ENCODE assay signal across 8 cellular contexts in the genomic region with DNA sequence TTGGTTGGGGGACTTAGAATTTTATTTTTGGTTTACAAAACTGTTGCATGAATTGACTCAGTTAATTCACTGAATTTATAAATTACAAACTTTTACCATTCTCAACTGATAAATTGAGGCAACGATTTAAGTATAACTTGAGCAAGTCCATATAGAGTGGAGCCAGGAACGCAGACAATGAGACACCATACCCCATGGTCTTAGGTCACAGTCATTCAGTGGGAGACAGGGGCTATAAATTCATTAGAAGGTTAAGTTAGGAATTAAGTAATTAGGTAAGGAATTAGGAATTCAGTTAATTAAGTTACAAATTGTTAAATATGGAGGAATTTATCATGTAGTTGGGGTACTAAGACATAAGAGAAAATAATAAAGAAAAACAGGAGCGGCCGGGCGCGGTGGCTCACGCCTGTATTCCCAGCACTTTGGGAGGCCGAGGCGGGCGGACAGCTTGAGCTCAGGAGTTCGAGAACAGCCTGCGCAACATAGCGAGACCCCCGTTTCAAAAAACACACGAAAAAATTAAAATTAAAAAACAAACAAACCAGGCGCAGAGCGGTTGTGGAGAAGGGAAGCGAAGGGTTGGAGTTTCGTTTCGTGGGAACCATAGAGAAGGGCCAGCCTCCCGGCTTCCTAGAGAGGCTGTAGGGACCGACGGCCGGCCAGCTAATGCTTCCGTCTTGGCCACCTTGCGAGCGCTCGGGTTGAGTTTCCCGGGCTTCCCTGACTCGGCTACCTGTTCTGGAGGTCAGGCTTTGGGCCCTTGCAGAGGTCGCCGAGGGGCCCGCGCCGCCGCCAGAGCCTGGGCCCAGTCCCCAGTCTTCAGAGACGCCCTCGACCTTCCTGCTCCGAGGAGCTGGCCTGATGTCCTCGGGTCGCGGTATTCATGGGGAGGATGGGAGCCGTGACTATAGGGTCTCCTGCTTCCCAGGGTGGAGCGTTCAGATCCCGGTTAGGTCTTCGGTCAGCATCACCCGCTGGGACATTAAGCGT. TPM values are rescaled to one million over a fixed set of nuclear protein-coding genes. Genes with fewer than 3 reads are reported as not detected.
DNase-seq lines count a peak whose midpoint lies in the region; ATAC-seq and TF ChIP-seq lines count a peak whose summit lies in the region.

ZNF619 (plus strand) TSS at position 645 of the 993 bp plus-strand sequence. CDS start 858 bp downstream, outside the sequence.

- no peak within 1 kb of the TSS for H3K27ac Mint-ChIP-seq in nephron progenitor cell

- H3K36me3 ChIP-seq in Panc1 (ENCODE audit: control insufficient read depth, insufficient read depth, low read length) (no peaks in the 10 kb centered on the region), testis (ENCODE audit: low read depth, missing control alignments) (no peaks in the 10 kb centered on the region)

- H3K4me1 Mint-ChIP-seq in nephron progenitor cell = peaks cover 15% of the 10 kb centered on the region

- BruUV-seq in Panc1 (replicated peaks; lab: Mats Ljungman, UMichigan) = no TSS peak

- H3K9me3 Mint-ChIP-seq in nephron progenitor cell = no peaks in the 10 kb centered on the region

- H3K9me3 ChIP-seq in Panc1 (ENCODE audit: control insufficient read depth, insufficient read depth, low read depth, low read length) (no peaks in the 10 kb centered on the region), testis (no peaks in the 10 kb centered on the region)

- H3K27me3 Mint-ChIP-seq in nephron progenitor cell (ENCODE audit: low read depth, poor library complexity) = peaks cover 27% of the 10 kb centered on the region

- peak; percentile 24 for DNase-seq in DMS114 treated with DMSO at 0.1 percent for 48 hours (lab: John Stamatoyannopoulos, UW; ENCODE audit: unreplicated experiment)
- peak; percentile 41 for DNase-seq in HS-5 (ENCODE audit: low read depth)
- DNase-seq in Panc1 (ENCODE audit: low read depth, low spot score) = no peak
- DNase-seq in activated gamma-delta T cell treated with Interleukin-2 at 50 U/mL for 16 hours = peak; percentile 52
- DNase-seq in fibroblast of villous mesenchyme (ENCODE audit: low read depth) = peak; percentile 80
- peak; percentile 65 for DNase-seq in nephron progenitor cell
- DNase-seq in testis = peak; percentile 74

- no peaks in the 10 kb centered on the region; the same call in 1 of the 2 replicates for H3K4me1 ChIP-seq in Panc1 (ENCODE audit: control insufficient read depth, insufficient read depth, low read length)
- H3K4me1 ChIP-seq in testis = peaks cover 6% of the 10 kb centered on the region

- H3K27me3 ChIP-seq in Panc1 (ENCODE audit: control insufficient read depth, insufficient read depth, low read length) = no peaks in the 10 kb centered on the region
- no peaks in the 10 kb centered on the region for H3K27me3 ChIP-seq in testis

- POLR2A ChIA-PET in Panc1 (lab: Charles Lee) = interaction anchor here (0.6 kb wide), 1 partner anchor 24 kb away, joined by 10 read pairs; no protein-coding TSS in a partner anchor

- WGBS in testis, 2 donors = 4 to 7% methylated on average over 39 to 48 of the region's 48 CpGs

- peak within 1 kb of the TSS; percentile 89 for H3K4me3 Mint-ChIP-seq in nephron progenitor cell

- no peak for TF ChIP-seq POLR2A in testis (IDR thresholded peaks at IDR 0.05)

- H3K36me3 Mint-ChIP-seq in nephron progenitor cell (ENCODE audit: low read depth) = peaks cover 5% of the 10 kb centered on the region

- TF ChIP-seq CTCF in Panc1 (IDR thresholded peaks at IDR 0.05) = no peak
- no peak for TF ChIP-seq CTCF in fibroblast of villous mesenchyme (IDR thresholded peaks at IDR 0.05; ENCODE audit: insufficient read depth, low read depth, low read length)
- no peak for TF ChIP-seq CTCF in nephron progenitor cell (IDR thresholded peaks at IDR 0.05)
- TF ChIP-seq CTCF in testis (IDR thresholded peaks at IDR 0.05) = no peak

- H3K27ac ChIP-seq in Panc1 (ENCODE audit: low read length) (peak within 1 kb of the TSS; percentile 83), testis (peak within 1 kb of the TSS in 1 of 2 donors; percentile 36)

- CTCF ChIA-PET in Panc1 (lab: Charles Lee) = no interaction called here

- H3K4me3 ChIP-seq in Panc1 (ENCODE audit: low read depth in 2 of 2, low read length in 2 of 2) = peak within 1 kb of the TSS; percentile 60 to 65
- H3K4me3 ChIP-seq in fibroblast of villous mesenchyme (ENCODE audit: low read depth, low read length) = peak within 1 kb of the TSS; percentile 79
- peak within 1 kb of the TSS; percentile 63 to 79 for H3K4me3 ChIP-seq in testis

- intact Hi-C loops in Panc1 (cut with micrococcal nuclease; ENCODE audit: unreplicated experiment) = no loop called here
- intact Hi-C loops in testis (cut with DNase I; ENCODE audit: low total_unique reads) = no loop called here

- ATAC-seq in GM19455 (IDR thresholded peaks at IDR 0.05; ENCODE audit: unreplicated experiment) (peak; percentile 80), Panc1 (peak; percentile 93)

- in situ Hi-C loops in Panc1 (cut with HindIII; ENCODE audit: low pct_unique_long_range_greater_than_20kb, low sequenced_read_pairs) = no loop called here

RNA-seq across cellular contexts. Expression of gene ZNF619, which starts in this region (rescaled TPM):
- total RNA-seq in Panc1 (2021; ENCODE audit: unreplicated experiment) (1.3 TPM), fibroblast of villous mesenchyme (3.9 and 5.2 TPM in 2 replicates), testis (1 to 10 TPM; 4.1 to 4.4 TPM)
- polyA plus RNA-seq in Panc1 (2012; ENCODE audit: insufficient read length) = 0.59 TPM
- polyA plus RNA-seq in testis (ENCODE audit: insufficient read depth, low read depth, low replicate concordance) = 3.0 TPM
